Comparison of ENCODE assay signal across 1 cellular context in genomic region chr5:142499591-142500384, GRCh38.
A peak's percentile ranks its signal among the peaks of the same experiment; 100 is the strongest.
TF ChIP-seq lines count a peak whose summit lies in the region.

No MANE protein-coding gene starts in this region.

TF ChIP-seq in HepG2, 621 proteins besides CTCF, POLR2A, EP300 and RAD21 (continued from another document and continues in another):
- TF ChIP-seq CEBPZ (IDR thresholded peaks at IDR 0.05; ENCODE audit: low read length): no peak
- no peak for TF ChIP-seq ZC3H4 (CRISPR knock-in tag; IDR thresholded peaks at IDR 0.05; ENCODE audit: borderline replicate concordance)
- no peak for TF ChIP-seq ZNF556 (CRISPR knock-in tag; IDR thresholded peaks at IDR 0.05; ENCODE audit: borderline replicate concordance)
- TF ChIP-seq TERF1 (CRISPR knock-in tag; IDR thresholded peaks at IDR 0.05): no peak
- TF ChIP-seq WIZ (CRISPR knock-in tag; IDR thresholded peaks at IDR 0.05): no peak
- no peak for TF ChIP-seq USF2 (IDR thresholded peaks at IDR 0.05; ENCODE audit: low read depth, low read length)
- TF ChIP-seq USF2 (CRISPR knock-in tag; IDR thresholded peaks at IDR 0.05; ENCODE audit: borderline replicate concordance): no peak
- no peak for TF ChIP-seq PRDM15 (CRISPR knock-in tag; IDR thresholded peaks at IDR 0.05)
- no peak for TF ChIP-seq GTF2F1 (IDR thresholded peaks at IDR 0.05; ENCODE audit: low read length)
- no peak for TF ChIP-seq SYNCRIP (IDR thresholded peaks at IDR 0.05; ENCODE audit: insufficient read depth, low read depth, low read length)
- TF ChIP-seq, protein P1, sequence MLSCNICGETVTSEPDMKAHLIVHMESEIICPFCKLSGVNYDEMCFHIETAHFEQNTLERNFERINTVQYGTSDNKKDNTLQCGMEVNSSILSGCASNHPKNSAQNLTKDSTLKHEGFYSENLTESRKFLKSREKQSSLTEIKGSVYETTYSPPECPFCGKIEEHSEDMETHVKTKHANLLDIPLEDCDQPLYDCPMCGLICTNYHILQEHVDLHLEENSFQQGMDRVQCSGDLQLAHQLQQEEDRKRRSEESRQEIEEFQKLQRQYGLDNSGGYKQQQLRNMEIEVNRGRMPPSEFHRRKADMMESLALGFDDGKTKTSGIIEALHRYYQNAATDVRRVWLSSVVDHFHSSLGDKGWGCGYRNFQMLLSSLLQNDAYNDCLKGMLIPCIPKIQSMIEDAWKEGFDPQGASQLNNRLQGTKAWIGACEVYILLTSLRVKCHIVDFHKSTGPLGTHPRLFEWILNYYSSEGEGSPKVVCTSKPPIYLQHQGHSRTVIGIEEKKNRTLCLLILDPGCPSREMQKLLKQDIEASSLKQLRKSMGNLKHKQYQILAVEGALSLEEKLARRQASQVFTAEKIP (CRISPR knock-in tag; IDR thresholded peaks at IDR 0.05; ENCODE audit: borderline replicate concordance): no peak
- TF ChIP-seq ZNF772 (CRISPR knock-in tag; IDR thresholded peaks at IDR 0.05): no peak
- no peak for TF ChIP-seq FOXO4 (CRISPR knock-in tag; conservative IDR thresholded peaks at IDR 0.05)
- TF ChIP-seq GRHL1 (CRISPR knock-in tag; conservative IDR thresholded peaks at IDR 0.05): no peak
- no peak for TF ChIP-seq ZNF180 (CRISPR knock-in tag; IDR thresholded peaks at IDR 0.05; ENCODE audit: borderline replicate concordance, low read depth)
- TF ChIP-seq TP53 (CRISPR knock-in tag; conservative IDR thresholded peaks at IDR 0.05): no peak
- TF ChIP-seq BRD4 (CRISPR knock-in tag; IDR thresholded peaks at IDR 0.05): no peak
- TF ChIP-seq ZNF567 (CRISPR knock-in tag; IDR thresholded peaks at IDR 0.05; ENCODE audit: borderline replicate concordance): 0 out of 2 replicates have a peak, but pooled peaks have one; percentile 42
- TF ChIP-seq, protein P2, sequence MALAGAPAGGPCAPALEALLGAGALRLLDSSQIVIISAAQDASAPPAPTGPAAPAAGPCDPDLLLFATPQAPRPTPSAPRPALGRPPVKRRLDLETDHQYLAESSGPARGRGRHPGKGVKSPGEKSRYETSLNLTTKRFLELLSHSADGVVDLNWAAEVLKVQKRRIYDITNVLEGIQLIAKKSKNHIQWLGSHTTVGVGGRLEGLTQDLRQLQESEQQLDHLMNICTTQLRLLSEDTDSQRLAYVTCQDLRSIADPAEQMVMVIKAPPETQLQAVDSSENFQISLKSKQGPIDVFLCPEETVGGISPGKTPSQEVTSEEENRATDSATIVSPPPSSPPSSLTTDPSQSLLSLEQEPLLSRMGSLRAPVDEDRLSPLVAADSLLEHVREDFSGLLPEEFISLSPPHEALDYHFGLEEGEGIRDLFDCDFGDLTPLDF (CRISPR knock-in tag; IDR thresholded peaks at IDR 0.05): no peak
- TF ChIP-seq, protein P3, sequence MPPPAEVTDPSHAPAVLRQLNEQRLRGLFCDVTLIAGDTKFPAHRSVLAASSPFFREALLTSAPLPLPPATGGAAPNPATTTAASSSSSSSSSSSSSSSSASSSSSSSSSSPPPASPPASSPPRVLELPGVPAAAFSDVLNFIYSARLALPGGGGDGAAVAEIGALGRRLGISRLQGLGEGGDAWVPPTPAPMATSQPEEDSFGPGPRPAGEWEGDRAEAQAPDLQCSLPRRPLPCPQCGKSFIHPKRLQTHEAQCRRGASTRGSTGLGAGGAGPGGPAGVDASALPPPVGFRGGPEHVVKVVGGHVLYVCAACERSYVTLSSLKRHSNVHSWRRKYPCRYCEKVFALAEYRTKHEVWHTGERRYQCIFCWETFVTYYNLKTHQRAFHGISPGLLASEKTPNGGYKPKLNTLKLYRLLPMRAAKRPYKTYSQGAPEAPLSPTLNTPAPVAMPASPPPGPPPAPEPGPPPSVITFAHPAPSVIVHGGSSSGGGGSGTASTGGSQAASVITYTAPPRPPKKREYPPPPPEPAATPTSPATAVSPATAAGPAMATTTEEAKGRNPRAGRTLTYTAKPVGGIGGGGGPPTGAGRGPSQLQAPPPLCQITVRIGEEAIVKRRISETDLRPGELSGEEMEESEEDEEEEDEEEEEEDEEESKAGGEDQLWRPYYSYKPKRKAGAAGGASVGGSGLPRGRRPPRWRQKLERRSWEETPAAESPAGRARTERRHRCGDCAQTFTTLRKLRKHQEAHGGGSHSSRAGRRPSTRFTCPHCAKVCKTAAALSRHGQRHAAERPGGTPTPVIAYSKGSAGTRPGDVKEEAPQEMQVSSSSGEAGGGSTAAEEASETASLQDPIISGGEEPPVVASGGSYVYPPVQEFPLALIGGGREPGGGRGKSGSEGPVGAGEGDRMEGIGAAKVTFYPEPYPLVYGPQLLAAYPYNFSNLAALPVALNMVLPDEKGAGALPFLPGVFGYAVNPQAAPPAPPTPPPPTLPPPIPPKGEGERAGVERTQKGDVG (CRISPR knock-in tag; IDR thresholded peaks at IDR 0.05; ENCODE audit: borderline replicate concordance): no peak
- no peak for TF ChIP-seq ZBTB3 (CRISPR knock-in tag; IDR thresholded peaks at IDR 0.05; ENCODE audit: borderline replicate concordance, low read depth)
- TF ChIP-seq CCAR2 (optimal IDR thresholded peaks at IDR 0.05; ENCODE audit: low read depth, low read length): no peak
- TF ChIP-seq KMT2B (CRISPR knock-in tag; IDR thresholded peaks at IDR 0.05): no peak
- no peak for TF ChIP-seq FOSL2 (CRISPR knock-in tag; IDR thresholded peaks at IDR 0.05)
- TF ChIP-seq, protein P4, sequence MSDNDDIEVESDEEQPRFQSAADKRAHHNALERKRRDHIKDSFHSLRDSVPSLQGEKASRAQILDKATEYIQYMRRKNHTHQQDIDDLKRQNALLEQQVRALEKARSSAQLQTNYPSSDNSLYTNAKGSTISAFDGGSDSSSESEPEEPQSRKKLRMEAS (IDR thresholded peaks at IDR 0.05): no peak
- TF ChIP-seq CBX1 (IDR thresholded peaks at IDR 0.05; ENCODE audit: low read depth): no peak
- TF ChIP-seq KDM3A (CRISPR knock-in tag; IDR thresholded peaks at IDR 0.05; ENCODE audit: low read depth): no peak
- no peak for TF ChIP-seq ZNF781 (CRISPR knock-in tag; IDR thresholded peaks at IDR 0.05; ENCODE audit: borderline replicate concordance, not compliant biosample characterization)
- TF ChIP-seq TAF15 (IDR thresholded peaks at IDR 0.05; ENCODE audit: low read depth, low read length, poor library complexity, severe bottlenecking): no peak
- no peak for TF ChIP-seq ZNF570 (CRISPR knock-in tag; IDR thresholded peaks at IDR 0.05; ENCODE audit: borderline replicate concordance)
- TF ChIP-seq, protein P5, sequence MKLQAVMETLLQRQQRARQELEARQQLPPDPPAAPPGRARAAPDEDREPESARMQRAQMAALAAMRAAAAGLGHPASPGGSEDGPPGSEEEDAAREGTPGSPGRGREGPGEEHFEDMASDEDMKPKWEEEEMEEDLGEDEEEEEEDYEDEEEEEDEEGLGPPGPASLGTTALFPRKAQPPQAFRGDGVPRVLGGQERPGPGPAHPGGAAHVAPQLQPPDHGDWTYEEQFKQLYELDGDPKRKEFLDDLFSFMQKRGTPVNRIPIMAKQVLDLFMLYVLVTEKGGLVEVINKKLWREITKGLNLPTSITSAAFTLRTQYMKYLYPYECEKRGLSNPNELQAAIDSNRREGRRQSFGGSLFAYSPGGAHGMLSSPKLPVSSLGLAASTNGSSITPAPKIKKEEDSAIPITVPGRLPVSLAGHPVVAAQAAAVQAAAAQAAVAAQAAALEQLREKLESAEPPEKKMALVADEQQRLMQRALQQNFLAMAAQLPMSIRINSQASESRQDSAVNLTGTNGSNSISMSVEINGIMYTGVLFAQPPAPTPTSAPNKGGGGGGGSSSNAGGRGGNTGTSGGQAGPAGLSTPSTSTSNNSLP (IDR thresholded peaks at IDR 0.05; ENCODE audit: low read depth, low read length): no peak
- no peak for TF ChIP-seq CAMTA2 (CRISPR knock-in tag; IDR thresholded peaks at IDR 0.05; ENCODE audit: borderline replicate concordance)
- no peak for TF ChIP-seq ZNF562 (CRISPR knock-in tag; IDR thresholded peaks at IDR 0.05; ENCODE audit: borderline replicate concordance)
